In the genomic region with DNA sequence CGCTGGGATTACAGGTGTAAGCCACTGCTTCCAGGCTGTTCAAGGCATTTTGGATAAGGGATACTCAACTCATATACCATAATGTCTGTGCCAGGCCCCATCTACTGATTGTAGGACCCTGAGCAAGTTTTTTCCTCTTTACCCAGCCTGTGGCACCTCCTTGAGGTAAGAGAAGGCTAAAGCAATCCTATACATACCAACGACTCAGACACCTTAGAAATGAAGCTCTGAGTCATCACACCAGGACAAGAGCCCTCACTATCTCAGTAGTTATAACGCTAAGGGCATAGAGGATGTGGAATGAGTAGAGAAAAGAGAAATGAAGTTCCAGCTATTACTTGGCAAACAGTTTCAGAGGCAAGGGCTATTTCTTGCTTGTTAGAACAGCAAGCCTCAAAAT, we compare ENCODE assay signal across 1 cellular context.
TF ChIP-seq lines count a peak whose summit lies in the region.

No MANE protein-coding gene starts in this region.

TF ChIP-seq in SK-N-SH, 30 proteins besides CTCF, POLR2A, EP300 and RAD21:
- TF ChIP-seq, protein P1, sequence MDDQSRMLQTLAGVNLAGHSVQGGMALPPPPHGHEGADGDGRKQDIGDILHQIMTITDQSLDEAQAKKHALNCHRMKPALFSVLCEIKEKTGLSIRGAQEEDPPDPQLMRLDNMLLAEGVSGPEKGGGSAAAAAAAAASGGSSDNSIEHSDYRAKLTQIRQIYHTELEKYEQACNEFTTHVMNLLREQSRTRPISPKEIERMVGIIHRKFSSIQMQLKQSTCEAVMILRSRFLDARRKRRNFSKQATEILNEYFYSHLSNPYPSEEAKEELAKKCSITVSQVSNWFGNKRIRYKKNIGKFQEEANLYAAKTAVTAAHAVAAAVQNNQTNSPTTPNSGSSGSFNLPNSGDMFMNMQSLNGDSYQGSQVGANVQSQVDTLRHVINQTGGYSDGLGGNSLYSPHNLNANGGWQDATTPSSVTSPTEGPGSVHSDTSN (IDR thresholded peaks at IDR 0.05) = no peak
- TF ChIP-seq TEAD4 (IDR thresholded peaks at IDR 0.05; ENCODE audit: borderline replicate concordance, insufficient read depth) = no peak
- peak; percentile 41; the same call in 1 of the 2 replicates for TF ChIP-seq FOSL2 (IDR thresholded peaks at IDR 0.05; ENCODE audit: borderline replicate concordance, low read depth)
- peak; percentile 27 for TF ChIP-seq JUND (IDR thresholded peaks at IDR 0.05)
